ENCODE assay signal across 20 cellular contexts in genomic region chr9:134459573-134459972, GRCh38.
"Had no signal": no experiment of that assay in that cellular context is flagged by ENCODE, and none has a peak within 500 bp of the region (broad histone marks: within the 10 kb centered on the region; RNA-seq: fewer than 3 reads in every experiment).

No MANE protein-coding gene starts in this region.

- H3K9me3 ChIP-seq: lower lobe of right lung, neutrophil, pancreas, testis had no signal

- H3K4me3 ChIP-seq: dorsolateral prefrontal cortex, left ventricle myocardium inferior, lower lobe of right lung, pancreas, spleen, testis, tibial artery, upper lobe of left lung had no signal

- H3K36me3 ChIP-seq: left ventricle myocardium inferior, lower lobe of right lung, neutrophil, pancreas, spleen, tibial artery, upper lobe of left lung had no signal

- H3K4me1 ChIP-seq: pancreas had no signal

- H3K27ac ChIP-seq: dorsolateral prefrontal cortex, lower lobe of right lung, neutrophil, pancreas, spleen, testis, upper lobe of left lung had no signal

- ATAC-seq: left colon; natural killer cell; sciatic nerve; stimulated activated memory B cell treated with anti-CD40 and anti-IgM and Interleukin-4, amounts not matched to agents 10 μg/mL and 1 μg/mL and 100 μg/mL, for 72 hours; stimulated activated naive CD8-positive, alpha-beta T cell treated with anti-CD3 and anti-CD28 coated beads, Interleukin-15, Interleukin-2, amounts not matched to agents 100 U/mL and 50 U/mL, for 24 hours had no signal

- H3K27me3 ChIP-seq: pancreas, testis, tibial artery, upper lobe of left lung had no signal

- DNase-seq: dorsolateral prefrontal cortex; effector CD4-positive, alpha-beta T cell; immature natural killer cell; islet precursor cell; kidney glomerular epithelial cell; left colon; left ventricle myocardium inferior; natural killer cell; retina; stimulated activated CD4-positive, alpha-beta T cell treated with anti-CD3 and anti-CD28 coated beads, Interleukin-4, amount 100 ng/mL, for 4 hours; testis had no signal
